11 cellular contexts compared by ENCODE assay signal in genomic region chr6:151701820-151702562, GRCh38.
A peak's percentile ranks its signal among the peaks of the same experiment; 100 is the strongest.
DNase-seq lines count a peak whose midpoint lies in the region; ATAC-seq, FAIRE-seq and TF ChIP-seq lines count a peak whose summit lies in the region.
"Had no signal": no experiment of that assay in that cellular context is flagged by ENCODE, and none has a peak within 500 bp of the region (broad histone marks: within the 10 kb centered on the region; RNA-seq: fewer than 3 reads in every experiment).

No MANE protein-coding gene starts in this region.

- peaks cover 9% of the 10 kb centered on the region for H3K36me3 Mint-ChIP-seq in activated CD4-positive, alpha-beta T cell treated with anti-CD3 and anti-CD28 coated beads, Interleukin-2, amount 10 ng/mL, durations not matched to agents 24 days and 14 days (ENCODE audit: low read depth)

- no peaks in the 10 kb centered on the region for H3K36me3 ChIP-seq in small intestine (ENCODE audit: control insufficient read depth in 2 of 2, insufficient read depth in 2 of 2, low read length in 2 of 2)

- intact Hi-C loops in activated CD4-positive, alpha-beta T cell treated with anti-CD3 and anti-CD28 coated beads, Interleukin-2, amount 10 ng/mL, durations not matched to agents 24 days and 14 days (cut with micrococcal nuclease), result loop anchor here (1.0 to 10.0 kb wide), 4 partner anchors 11 to 485 kb away; partner anchors contain the start of gene CCDC170
- intact Hi-C loops in sciatic nerve (cut with DNase I), result no loop called here

- H3K27ac Mint-ChIP-seq in activated CD4-positive, alpha-beta T cell treated with anti-CD3 and anti-CD28 coated beads, Interleukin-2, amount 10 ng/mL, durations not matched to agents 24 days and 14 days, result peak overlapping the region; percentile 65

- FAIRE-seq in small intestine (lab: Jason Lieb, UNC) (no peak), D721Med (lab: Jason Lieb, UNC) (no peak)
- FAIRE-seq: A549, TTC549 had no signal

- H3K4me1 Mint-ChIP-seq in activated CD4-positive, alpha-beta T cell treated with anti-CD3 and anti-CD28 coated beads, Interleukin-2, amount 10 ng/mL, durations not matched to agents 24 days and 14 days, result peaks cover 27% of the 10 kb centered on the region

- peaks cover 8% of the 10 kb centered on the region for H3K9me3 Mint-ChIP-seq in activated CD4-positive, alpha-beta T cell treated with anti-CD3 and anti-CD28 coated beads, Interleukin-2, amount 10 ng/mL, durations not matched to agents 24 days and 14 days

- TF ChIP-seq CTCF in D721Med (IDR thresholded peaks at IDR 0.05; ENCODE audit: insufficient read depth, missing control alignments), result no peak

- no peaks in the 10 kb centered on the region for H3K27me3 ChIP-seq in small intestine (ENCODE audit: control insufficient read depth in 2 of 2, insufficient read depth in 2 of 2, low read length in 2 of 2)

- ATAC-seq in GM21737 (IDR thresholded peaks at IDR 0.05; ENCODE audit: unreplicated experiment) (peak; percentile 66), HG03442 (IDR thresholded peaks at IDR 0.05; ENCODE audit: unreplicated experiment) (peak; percentile 82), sciatic nerve (peak; percentile 52)
- ATAC-seq: A549 had no signal

- no peak for DNase-seq in activated CD4-positive, alpha-beta T cell treated with anti-CD3 and anti-CD28 coated beads, Interleukin-2, amount 10 ng/mL, durations not matched to agents 24 days and 14 days
- DNase-seq in activated CD4-positive, alpha-beta T cell treated with anti-CD3 and anti-CD28 coated beads for 1 hour, result no peak
- DNase-seq in sciatic nerve (ENCODE audit: low spot score), result no peak
- no peak for DNase-seq in small intestine
- DNase-seq in D721Med (ENCODE audit: insufficient read length, low spot score), result no peak
- DNase-seq in 8988T, result no peak
- DNase-seq: NCI-H446 had no signal

- H3K27me3 Mint-ChIP-seq in activated CD4-positive, alpha-beta T cell treated with anti-CD3 and anti-CD28 coated beads, Interleukin-2, amount 10 ng/mL, durations not matched to agents 24 days and 14 days, result peaks cover 24% of the 10 kb centered on the region

- no peak overlapping the region for H3K27ac ChIP-seq in small intestine (ENCODE audit: low read depth in 1 of 2, low read length in 1 of 2)
- H3K27ac ChIP-seq: A549 had no signal

- no peaks in the 10 kb centered on the region for H3K9me3 ChIP-seq in small intestine (ENCODE audit: control insufficient read depth, low read depth)
- H3K9me3 ChIP-seq: A549 had no signal

- peak overlapping the region; percentile 50 for H3K4me3 Mint-ChIP-seq in activated CD4-positive, alpha-beta T cell treated with anti-CD3 and anti-CD28 coated beads, Interleukin-2, amount 10 ng/mL, durations not matched to agents 24 days and 14 days

- 30 to 57% (median 36%) methylated on average over 5 of the region's 5 CpGs for WGBS in small intestine, 3 donors

- H3K4me3 ChIP-seq in small intestine (ENCODE audit: low read depth in 1 of 2, low read length in 2 of 2), result no peak overlapping the region
- H3K4me3 ChIP-seq: A549 had no signal

- no peaks in the 10 kb centered on the region for H3K4me1 ChIP-seq in small intestine (ENCODE audit: control insufficient read depth in 2 of 2, insufficient read depth in 1 of 2, low read depth in 1 of 2, low read length in 1 of 2)
- H3K4me1 ChIP-seq: A549 had no signal
